In genomic region chr12:1204581-1205121, GRCh38 we compare ENCODE assay signal across 8 cellular contexts.
A peak's percentile ranks its signal among the peaks of the same experiment; 100 is the strongest.
DNase-seq lines count a peak whose midpoint lies in the region; ATAC-seq and TF ChIP-seq lines count a peak whose summit lies in the region.

No MANE protein-coding gene starts in this region.

- DNase-seq in Daoy (ENCODE audit: low read depth), result peak; percentile 8
- DNase-seq in GM20000 (ENCODE audit: low spot score), result peak; percentile 39
- DNase-seq in dorsolateral prefrontal cortex, result no peak
- no peak for DNase-seq in sciatic nerve (ENCODE audit: low spot score)
- DNase-seq in endothelial cell (ENCODE audit: low spot score), result no peak
- DNase-seq in NOMO-1 treated with dmso at 0.1 percent for 144 hours (lab: John Stamatoyannopoulos, UW; ENCODE audit: unreplicated experiment), result no peak
- no peak for DNase-seq in NCI-H82 treated with DMSO at 0.1 percent for 48 hours (lab: John Stamatoyannopoulos, UW; ENCODE audit: unreplicated experiment)

- 0 out of 2 replicates have a peak overlapping the region, but pooled peaks have one; percentile 1 for H3K9ac ChIP-seq in HUES64 (ENCODE audit: low read depth, low read length)

- H3K4me1 ChIP-seq in HUES64 (ENCODE audit: insufficient read depth, low read length), result peaks cover 34% of the 10 kb centered on the region

- H3K4me3 ChIP-seq in HUES64 (ENCODE audit: low read length), result peak overlapping the region; percentile 24; the same call in 1 of the 2 replicates
- H3K4me3 ChIP-seq in dorsolateral prefrontal cortex, result peak overlapping the region in 53 of 59 donors; percentile 1 to 59 (median 36)

- no peaks in the 10 kb centered on the region for H3K9me3 ChIP-seq in HUES64 (ENCODE audit: insufficient read depth, low read depth, low read length)

- H3K27me3 ChIP-seq in HUES64 (ENCODE audit: insufficient read depth, low read length) (no peaks in the 10 kb centered on the region), dorsolateral prefrontal cortex (no peaks in the 10 kb centered on the region)

- peaks cover 8% of the 10 kb centered on the region for H3K4me1 Mint-ChIP-seq in endothelial cell (ENCODE audit: unreplicated experiment)

- intact Hi-C loops in dorsolateral prefrontal cortex (cut with DNase I) (no loop called here), sciatic nerve (cut with DNase I) (no loop called here)

- H3K9me3 Mint-ChIP-seq in endothelial cell (ENCODE audit: unreplicated experiment), result no peaks in the 10 kb centered on the region

- no peaks in the 10 kb centered on the region for H3K36me3 Mint-ChIP-seq in endothelial cell (ENCODE audit: low read depth, unreplicated experiment)

- H3K27ac ChIP-seq in HUES64 (ENCODE audit: low read depth, low read length) (peak overlapping the region; percentile 43; the same call in 1 of the 2 replicates), dorsolateral prefrontal cortex (peak overlapping the region in 17 of 59 donors; percentile 4 to 65 (median 27))

- WGBS in HUES64, result 61% methylated on average over 5 of the region's 6 CpGs

- H3K4me3 Mint-ChIP-seq in endothelial cell (ENCODE audit: unreplicated experiment), result no peak overlapping the region

- H3K27ac Mint-ChIP-seq in endothelial cell (ENCODE audit: unreplicated experiment), result no peak overlapping the region

- no peaks in the 10 kb centered on the region for H3K36me3 ChIP-seq in HUES64 (ENCODE audit: insufficient read depth, low read length)

- peak; percentile 68 for ATAC-seq in sciatic nerve

- H3K27me3 Mint-ChIP-seq in endothelial cell (ENCODE audit: unreplicated experiment), result no peaks in the 10 kb centered on the region

- TF ChIP-seq CTCF in GM20000 (IDR thresholded peaks at IDR 0.05; ENCODE audit: extremely low read depth, missing control alignments), result no peak
- TF ChIP-seq CTCF in dorsolateral prefrontal cortex (IDR thresholded peaks at IDR 0.05 in 54 of 56, conservative IDR thresholded peaks at IDR 0.05 in 2 of 56; ENCODE audit: low read depth in 1 of 56, partially characterized antibody in 56 of 56), result no peak
- TF ChIP-seq CTCF in endothelial cell (IDR thresholded peaks at IDR 0.05; ENCODE audit: unreplicated experiment), result no peak

Comparison
In these comparisons a context has a peak if more than half of its experiments do, and no peak if none do; other contexts are left out.
1. DNase-seq: peak in Daoy (single experiment) and GM20000 (single experiment); none in dorsolateral prefrontal cortex (0 of 10), sciatic nerve (single experiment), endothelial cell (single experiment), NOMO-1 treated with dmso at 0.1 percent for 144 hours (single experiment) and NCI-H82 treated with DMSO at 0.1 percent for 48 hours (single experiment).